In genomic region chr19:1549332-1549945, GRCh38 we compare ENCODE assay signal across 25 cellular contexts. TPM values are rescaled to one million over a fixed set of nuclear protein-coding genes. Genes with fewer than 3 reads are reported as not detected.
"Had no signal": no experiment of that assay in that cellular context is flagged by ENCODE, and none has a peak within 500 bp of the region (broad histone marks: within the 10 kb centered on the region; RNA-seq: fewer than 3 reads in every experiment).

No MANE protein-coding gene starts in this region.

- H3K27ac ChIP-seq: RWPE1 had no signal

- H3K9me3 ChIP-seq: SK-N-SH had no signal

- DNase-seq: KBM-7, NCI-H1092, NCI-H1105 treated with DMSO at 0.1 percent for 48 hours, NCI-H1436, NCI-H187, NCI-H2029, NCI-H2081 treated with DMSO at 0.1 percent for 48 hours, NCI-H2171, NCI-H226, NCI-H446, NCI-H510A, NCI-H524 treated with DMSO at 0.1 percent for 48 hours, NCI-H69, NCI-H774, SHP77, SK-N-SH, SW 1271, T-cell had no signal

- H3K4me2 ChIP-seq: SK-N-SH had no signal

- H3K9ac ChIP-seq: SK-N-SH had no signal

- ATAC-seq: HepG2, T-cell had no signal

- FAIRE-seq: HepG2, RCC 7860 had no signal

RNA-seq across cellular contexts. Expression of gene PLK5, which starts 25.6 kb away (rescaled TPM):
- total RNA-seq: HepG2, HT-29, LHCN-M2, SK-MEL-5, T-cell had no signal
- polyA plus RNA-seq: HepG2, IgD-negative memory B cell, SK-N-SH had no signal
